In the genomic region with DNA sequence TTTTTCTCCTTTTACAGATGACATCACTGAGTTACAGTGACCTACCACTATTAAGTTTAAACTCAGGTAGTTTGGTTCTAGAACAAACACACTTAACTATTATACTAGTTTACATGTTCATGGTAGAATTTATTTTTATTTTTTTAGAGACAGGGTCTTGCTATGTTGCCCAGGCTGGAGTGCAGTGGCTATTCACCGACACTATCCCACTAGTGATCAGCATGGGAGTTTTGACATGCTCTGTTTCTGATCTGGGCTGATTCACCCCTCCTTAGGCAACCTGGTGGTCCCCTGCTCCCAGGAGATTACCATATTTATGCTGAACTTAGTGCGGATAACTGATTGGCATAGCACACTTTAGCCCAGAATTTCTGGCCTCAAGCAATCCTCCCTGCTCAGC, we compare ENCODE assay signal across 34 cellular contexts.
"Had no signal": no experiment of that assay in that cellular context is flagged by ENCODE, and none has a peak within 500 bp of the region (broad histone marks: within the 10 kb centered on the region; RNA-seq: fewer than 3 reads in every experiment).

No MANE protein-coding gene starts in this region.

- H3K4me1 Mint-ChIP-seq: brain had no signal

- ATAC-seq: activated naive CD4-positive, alpha-beta T cell treated with anti-CD3 and anti-CD28 coated beads, Interleukin-2, amount 50 U/mL, for 72 hours; activated T-cell treated with anti-CD3 and anti-CD28 coated beads, Interleukin-2, amount 50 U/mL, for 72 hours; gastroesophageal sphincter; T-cell had no signal

- H3K9me3 ChIP-seq: ascending aorta, breast epithelium, colonic mucosa, esophagus squamous epithelium, gastroesophageal sphincter had no signal

- H3K36me3 ChIP-seq: ascending aorta, breast epithelium, cardiac muscle cell, colonic mucosa, esophagus squamous epithelium, gastroesophageal sphincter, WERI-Rb-1 had no signal

- H3K27me3 ChIP-seq: ascending aorta, breast epithelium, cardiac muscle cell, colonic mucosa, esophagus squamous epithelium, gastroesophageal sphincter had no signal

- H3K27me3 Mint-ChIP-seq: activated CD4-positive, alpha-beta memory T cell treated with anti-CD3 and anti-CD28 coated beads, Interleukin-2, amount 10 ng/mL, durations not matched to agents 7 days and 5 days; activated CD4-positive, alpha-beta T cell treated with anti-CD3 and anti-CD28 coated beads, Interleukin-2, amount 10 ng/mL, durations not matched to agents 7 days and 5 days; activated naive CD4-positive, alpha-beta T cell treated with anti-CD3 and anti-CD28 coated beads, Interleukin-2, amount 10 ng/mL, durations not matched to agents 7 days and 5 days; activated naive CD8-positive, alpha-beta T cell treated with anti-CD3 and anti-CD28 coated beads, Interleukin-2, amount 10 ng/mL, durations not matched to agents 7 days and 5 days; activated T-cell treated with anti-CD3 and anti-CD28 coated beads, Interleukin-2, amount 50 U/mL, for 24 hours; T-cell had no signal

- H3K4me1 ChIP-seq: ascending aorta, breast epithelium, colonic mucosa, gastroesophageal sphincter had no signal

- H3K9me3 Mint-ChIP-seq: activated CD4-positive, alpha-beta memory T cell treated with anti-CD3 and anti-CD28 coated beads, Interleukin-2, amount 10 ng/mL, durations not matched to agents 7 days and 5 days; activated naive CD8-positive, alpha-beta T cell treated with anti-CD3 and anti-CD28 coated beads, Interleukin-2, amount 10 ng/mL, durations not matched to agents 7 days and 5 days; activated T-cell treated with anti-CD3 and anti-CD28 coated beads, Interleukin-2, amount 50 U/mL, for 24 hours; T-cell; T-helper 1 cell treated with Interleukin-12 subunit alpha and Interleukin-12 subunit beta and Interleukin-4 antibody, amounts not matched to agents 30 μg/mL and 1 μg/mL, for 36 hours had no signal

- DNase-seq: activated CD4-positive, alpha-beta memory T cell treated with anti-CD3 and anti-CD28 coated beads, Interleukin-2, amount 10 ng/mL, durations not matched to agents 7 days and 5 days; activated CD4-positive, alpha-beta T cell treated with anti-CD3 and anti-CD28 coated beads for 1 hour; activated CD4-positive, alpha-beta T cell treated with anti-CD3 and anti-CD28 coated beads for 4 hours; activated CD4-positive, alpha-beta T cell treated with anti-CD3 and anti-CD28 coated beads, Interleukin-2, amount 10 ng/mL, durations not matched to agents 7 days and 5 days; activated CD4-positive, alpha-beta T cell treated with anti-CD3 and anti-CD28 coated beads, Interleukin-2, amount 50 U/mL, for 4 hours; activated CD4-positive, CD25-positive, alpha-beta regulatory T cell; activated CD8-positive, alpha-beta memory T cell treated with anti-CD3 and anti-CD28 coated beads, Interleukin-2, amount 50 U/mL, for 48 hours; activated gamma-delta T cell; activated naive CD4-positive, alpha-beta T cell; activated naive CD4-positive, alpha-beta T cell treated with anti-CD3 and anti-CD28 coated beads, Interleukin-2, amount 10 ng/mL, durations not matched to agents 7 days and 5 days; activated naive CD8-positive, alpha-beta T cell treated with anti-CD3 and anti-CD28 coated beads, Interleukin-2, amount 10 ng/mL, durations not matched to agents 7 days and 5 days; activated T-cell treated with anti-CD3 and anti-CD28 coated beads for 4 hours; activated T-cell treated with anti-CD3 and anti-CD28 coated beads, Interleukin-2, amount 50 U/mL, for 24 hours; activated T-cell treated with anti-CD3 and anti-CD28 coated beads, Interleukin-2, amount 50 U/mL, for 72 hours; central memory CD4-positive, alpha-beta T cell; cerebellar nuclear complex; colonic mucosa; effector CD8-positive, alpha-beta T cell; esophagus squamous epithelium; foreskin melanocyte; head of caudate nucleus; T-cell; T1000; WERI-Rb-1 had no signal

- FAIRE-seq: endometrium, endothelial cell of umbilical vein had no signal

- H3K4me3 Mint-ChIP-seq: activated CD4-positive, alpha-beta memory T cell treated with anti-CD3 and anti-CD28 coated beads, Interleukin-2, amount 10 ng/mL, durations not matched to agents 7 days and 5 days; activated CD4-positive, alpha-beta T cell treated with anti-CD3 and anti-CD28 coated beads, Interleukin-2, amount 10 ng/mL, durations not matched to agents 7 days and 5 days; activated naive CD4-positive, alpha-beta T cell treated with anti-CD3 and anti-CD28 coated beads, Interleukin-2, amount 10 ng/mL, durations not matched to agents 7 days and 5 days; activated naive CD8-positive, alpha-beta T cell treated with anti-CD3 and anti-CD28 coated beads, Interleukin-2, amount 10 ng/mL, durations not matched to agents 7 days and 5 days; activated T-cell treated with anti-CD3 and anti-CD28 coated beads, Interleukin-2, amount 50 U/mL, for 24 hours; activated T-cell treated with anti-CD3 and anti-CD28 coated beads, Interleukin-2, amount 50 U/mL, for 72 hours; brain; T-cell; T-helper 1 cell treated with Interleukin-12 subunit alpha and Interleukin-12 subunit beta and Interleukin-4 antibody, amounts not matched to agents 30 μg/mL and 1 μg/mL, for 36 hours had no signal

- H3K27ac Mint-ChIP-seq: activated CD4-positive, alpha-beta memory T cell treated with anti-CD3 and anti-CD28 coated beads, Interleukin-2, amount 10 ng/mL, durations not matched to agents 7 days and 5 days; activated CD4-positive, alpha-beta T cell treated with anti-CD3 and anti-CD28 coated beads, Interleukin-2, amount 10 ng/mL, durations not matched to agents 7 days and 5 days; activated naive CD4-positive, alpha-beta T cell treated with anti-CD3 and anti-CD28 coated beads, Interleukin-2, amount 10 ng/mL, durations not matched to agents 7 days and 5 days; activated naive CD4-positive, alpha-beta T cell treated with anti-CD3 and anti-CD28 coated beads, Interleukin-2, amount 50 U/mL, for 72 hours; activated naive CD8-positive, alpha-beta T cell treated with anti-CD3 and anti-CD28 coated beads, Interleukin-2, amount 10 ng/mL, durations not matched to agents 7 days and 5 days; activated T-cell treated with anti-CD3 and anti-CD28 coated beads, Interleukin-2, amount 50 U/mL, for 24 hours; activated T-cell treated with anti-CD3 and anti-CD28 coated beads, Interleukin-2, amount 50 U/mL, for 72 hours; brain; T-cell; T-helper 1 cell treated with Interleukin-12 subunit alpha and Interleukin-12 subunit beta and Interleukin-4 antibody, amounts not matched to agents 30 μg/mL and 1 μg/mL, for 36 hours had no signal

- H3K36me3 Mint-ChIP-seq: activated naive CD4-positive, alpha-beta T cell treated with anti-CD3 and anti-CD28 coated beads, Interleukin-2, amount 50 U/mL, for 72 hours; brain; T-cell had no signal

- H3K4me3 ChIP-seq: ascending aorta, breast epithelium, cardiac muscle cell, colonic mucosa, esophagus squamous epithelium, gastroesophageal sphincter had no signal

- H3K27ac ChIP-seq: ascending aorta, cardiac muscle cell, colonic mucosa, epithelial cell of prostate, gastroesophageal sphincter, WERI-Rb-1 had no signal
